ENCODE assay signal across 8 cellular contexts in the genomic region with DNA sequence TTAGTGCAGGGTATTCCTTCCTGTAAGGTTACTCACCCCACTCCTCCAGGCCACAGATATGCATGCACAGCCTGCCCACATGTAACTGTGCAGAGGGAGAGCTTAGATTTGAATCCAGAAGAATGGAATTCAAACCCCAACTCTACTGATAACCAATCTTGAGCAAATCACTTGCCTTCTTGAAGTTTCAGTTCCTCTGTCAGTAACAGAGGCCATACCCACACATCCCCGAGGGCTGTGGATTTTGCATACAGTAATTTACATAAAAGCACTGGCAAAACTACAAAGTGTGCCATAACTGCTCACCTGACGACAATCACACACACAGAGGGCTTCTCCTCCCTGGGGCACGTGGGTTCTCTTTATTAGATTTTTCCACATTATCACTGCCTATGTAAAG. TPM values are rescaled to one million over a fixed set of nuclear protein-coding genes. Genes with fewer than 3 reads are reported as not detected.
DNase-seq lines count a peak whose midpoint lies in the region; ATAC-seq, FAIRE-seq and TF ChIP-seq lines count a peak whose summit lies in the region.

No MANE protein-coding gene starts in this region.

- peak; percentile 97 for ATAC-seq in GM19467 (IDR thresholded peaks at IDR 0.05; ENCODE audit: unreplicated experiment)
- ATAC-seq in HG03354 (IDR thresholded peaks at IDR 0.05; ENCODE audit: poor library complexity, severe bottlenecking, unreplicated experiment): peak; percentile 98

- H3K27me3 ChIP-seq in prostate gland (replicated peaks; ENCODE audit: insufficient read depth) (peaks cover 2% of the 10 kb centered on the region), suprapubic skin (peaks cover 35% of the 10 kb centered on the region)

- H3K4me1 ChIP-seq in prostate gland (replicated peaks) (no peaks in the 10 kb centered on the region), suprapubic skin (no peaks in the 10 kb centered on the region)

- H3K4me3 ChIP-seq in prostate gland: no peak overlapping the region
- no peak overlapping the region for H3K4me3 ChIP-seq in suprapubic skin

- 49% methylated on average over 3 of the region's 3 CpGs for WGBS in prostate gland
- WGBS in suprapubic skin: 50% methylated on average over 3 of the region's 3 CpGs

- TF ChIP-seq CTCF in prostate gland (IDR thresholded peaks at IDR 0.05) (no peak), suprapubic skin (IDR thresholded peaks at IDR 0.05) (no peak), D721Med (IDR thresholded peaks at IDR 0.05; ENCODE audit: insufficient read depth, missing control alignments) (no peak)

- H3K9me3 ChIP-seq in prostate gland: no peaks in the 10 kb centered on the region
- H3K9me3 ChIP-seq in suprapubic skin: no peaks in the 10 kb centered on the region

- no peak overlapping the region for H3K27ac ChIP-seq in prostate gland
- H3K27ac ChIP-seq in suprapubic skin: no peak overlapping the region

- DNase-seq in GM12891 (ENCODE audit: insufficient read length, low spot score): peak; percentile 64
- peak; percentile 47 for DNase-seq in activated naive CD4-positive, alpha-beta T cell treated with anti-CD3 and anti-CD28 coated beads, Interleukin-2, amount 50 U/mL, for 16 hours
- no peak for DNase-seq in prostate gland (ENCODE audit: low spot score)
- DNase-seq in NCI-H2081 treated with DMSO at 0.1 percent for 48 hours (lab: John Stamatoyannopoulos, UW): no peak
- DNase-seq in suprapubic skin (ENCODE audit: low spot score in 2 of 2): no peak
- DNase-seq in D721Med (ENCODE audit: insufficient read length, low spot score): no peak

- intact Hi-C loops in prostate gland (cut with DNase I): no loop called here

- FAIRE-seq in GM12891 (lab: Jason Lieb, UNC): peak; percentile 93
- FAIRE-seq in D721Med (lab: Jason Lieb, UNC): no peak

- H3K36me3 ChIP-seq in prostate gland: no peaks in the 10 kb centered on the region
- H3K36me3 ChIP-seq in suprapubic skin: no peaks in the 10 kb centered on the region

- no peak for TF ChIP-seq POLR2A in GM12891 (IDR thresholded peaks at IDR 0.05; ENCODE audit: low read depth, low read length)
- no peak for TF ChIP-seq POLR2A in prostate gland (IDR thresholded peaks at IDR 0.05)
- TF ChIP-seq POLR2A in suprapubic skin (IDR thresholded peaks at IDR 0.05): no peak

- TF ChIP-seq EP300 in suprapubic skin (IDR thresholded peaks at IDR 0.05): no peak

TF ChIP-seq in GM12891, 5 proteins besides CTCF, POLR2A, EP300 and RAD21:
- peak; percentile 100 for TF ChIP-seq SPI1 (IDR thresholded peaks at IDR 0.05; ENCODE audit: low read depth, low read length)
- TF ChIP-seq TAF1 (IDR thresholded peaks at IDR 0.05; ENCODE audit: low read depth, low read length): no peak
- TF ChIP-seq POU2F2 (IDR thresholded peaks at IDR 0.05; ENCODE audit: low read depth, low read length): peak; percentile 98
- no peak for TF ChIP-seq PAX5 (IDR thresholded peaks at IDR 0.05; ENCODE audit: insufficient read depth, low read length, severe bottlenecking)
- no peak for TF ChIP-seq POLR2AphosphoS5 (IDR thresholded peaks at IDR 0.05; ENCODE audit: low read depth, low read length)

RNA-seq across cellular contexts. Expression of a gene that starts 18.7 kb away (rescaled TPM):
- polyA plus RNA-seq in GM12891 (2012; ENCODE audit: low read depth, missing spikeins): 0.26 TPM
- under 1 TPM in 1 of 2 donors, not detected in 1; 0.96 TPM for total RNA-seq in prostate gland
- total RNA-seq in suprapubic skin: under 1 TPM in 2 of 4 donors, not detected in 2; 0.30 to 0.76 TPM

RNA-seq across cellular contexts. Expression of a gene that starts 53.9 kb away (rescaled TPM):
- polyA plus RNA-seq in GM12891 (2012; ENCODE audit: low read depth, missing spikeins): 5.7 TPM
- total RNA-seq in prostate gland (100 to 1,000 TPM; 132 to 204 TPM), suprapubic skin (100 to 1,000 TPM in 3 of 4 donors, 10 to 100 TPM in 1; 82.2 to 349 (median 188) TPM)

Comparison
In these comparisons a context has a peak if more than half of its experiments do, and no peak if none do; other contexts are left out.
1. DNase-seq: peak in GM12891 (single experiment) and activated naive CD4-positive, alpha-beta T cell treated with anti-CD3 and anti-CD28 coated beads, Interleukin-2, amount 50 U/mL, for 16 hours (single experiment); none in prostate gland (single experiment), NCI-H2081 treated with DMSO at 0.1 percent for 48 hours (single experiment), suprapubic skin (0 of 2) and D721Med (single experiment).